3 cellular contexts compared by ENCODE assay signal in genomic region chr12:54495327-54495726, GRCh38.
TF ChIP-seq lines count a peak whose summit lies in the region.

No MANE protein-coding gene starts in this region.

TF ChIP-seq in A549, 52 proteins besides CTCF, POLR2A, EP300 and RAD21:
- TF ChIP-seq E2F6 (IDR thresholded peaks at IDR 0.05; ENCODE audit: borderline replicate concordance, low read depth) = no peak
- peak; percentile 42; the same call in 1 of the 2 replicates for TF ChIP-seq ZC3H11A (IDR thresholded peaks at IDR 0.05)
- TF ChIP-seq POLR2AphosphoS2 (conservative IDR thresholded peaks at IDR 0.05; ENCODE audit: low read length) = no peak
- TF ChIP-seq HDAC2 (IDR thresholded peaks at IDR 0.05) = no peak
- no peak for TF ChIP-seq RNF2 (IDR thresholded peaks at IDR 0.05; ENCODE audit: borderline replicate concordance, low read depth)
- TF ChIP-seq CEBPB (IDR thresholded peaks at IDR 0.05) = no peak

TF ChIP-seq in HEK293, 187 proteins besides CTCF, POLR2A, EP300 and RAD21 (continues in another document):
- TF ChIP-seq KLF17 (tag by site-specific recombination; IDR thresholded peaks at IDR 0.05) = no peak
- no peak for TF ChIP-seq ZNF292 (tag by site-specific recombination; IDR thresholded peaks at IDR 0.05; ENCODE audit: borderline replicate concordance, low read depth)
- no peak for TF ChIP-seq ZNF23 (tag by site-specific recombination; IDR thresholded peaks at IDR 0.05; ENCODE audit: borderline replicate concordance)
- TF ChIP-seq ZNF555 (tag by site-specific recombination; conservative IDR thresholded peaks at IDR 0.05) = peak; percentile 18; the same call in 1 of the 2 replicates
- TF ChIP-seq ZNF426 (tag by site-specific recombination; IDR thresholded peaks at IDR 0.05) = peak; percentile 41
- TF ChIP-seq ZBTB10 (tag by site-specific recombination; IDR thresholded peaks at IDR 0.05) = no peak
- TF ChIP-seq MYNN (tag by site-specific recombination; IDR thresholded peaks at IDR 0.05; ENCODE audit: borderline replicate concordance) = no peak
- no peak for TF ChIP-seq ZSCAN4 (tag by site-specific recombination; IDR thresholded peaks at IDR 0.05)
- no peak for TF ChIP-seq RBAK (tag by site-specific recombination; IDR thresholded peaks at IDR 0.05)
- TF ChIP-seq MEIS1 (CRISPR knock-in tag; IDR thresholded peaks at IDR 0.05; ENCODE audit: borderline replicate concordance) = no peak
- TF ChIP-seq KLF9 (tag by site-specific recombination; IDR thresholded peaks at IDR 0.05; ENCODE audit: low read depth) = no peak
- TF ChIP-seq ZNF792 (tag by site-specific recombination; IDR thresholded peaks at IDR 0.05) = no peak
- TF ChIP-seq ZNF148 (tag by site-specific recombination; IDR thresholded peaks at IDR 0.05; ENCODE audit: borderline replicate concordance) = no peak
- no peak for TF ChIP-seq ZNF174 (tag by site-specific recombination; IDR thresholded peaks at IDR 0.05)
- peak; percentile 41; the same call in 1 of the 2 replicates for TF ChIP-seq ZBTB11 (tag by site-specific recombination; conservative IDR thresholded peaks at IDR 0.05; ENCODE audit: low read depth)

TF ChIP-seq in HepG2, 621 proteins besides CTCF, POLR2A, EP300 and RAD21:
- no peak for TF ChIP-seq ZNF282 (IDR thresholded peaks at IDR 0.05; ENCODE audit: partially characterized antibody)
- no peak for TF ChIP-seq RBAK (CRISPR knock-in tag; IDR thresholded peaks at IDR 0.05)
- TF ChIP-seq ZNF136 (CRISPR knock-in tag; IDR thresholded peaks at IDR 0.05; ENCODE audit: low read depth) = no peak
- TF ChIP-seq BHLHE40 (IDR thresholded peaks at IDR 0.05; ENCODE audit: low read length) = no peak
- TF ChIP-seq YEATS2 (CRISPR knock-in tag; IDR thresholded peaks at IDR 0.05; ENCODE audit: borderline replicate concordance) = no peak
- TF ChIP-seq KMT2A (CRISPR knock-in tag; IDR thresholded peaks at IDR 0.05) = no peak
- no peak for TF ChIP-seq TFAP4 (IDR thresholded peaks at IDR 0.05; ENCODE audit: borderline replicate concordance, low read depth)
- TF ChIP-seq HOXD1 (CRISPR knock-in tag; IDR thresholded peaks at IDR 0.05) = no peak
- TF ChIP-seq CEBPZ (IDR thresholded peaks at IDR 0.05; ENCODE audit: low read length) = no peak
- TF ChIP-seq POLR2AphosphoS5 (IDR thresholded peaks at IDR 0.05; ENCODE audit: low read depth, low read length) = no peak
TF ChIP-seq in HepG2: peak in this region for 0.
